ENCODE assay signal across 9 cellular contexts in the genomic region with DNA sequence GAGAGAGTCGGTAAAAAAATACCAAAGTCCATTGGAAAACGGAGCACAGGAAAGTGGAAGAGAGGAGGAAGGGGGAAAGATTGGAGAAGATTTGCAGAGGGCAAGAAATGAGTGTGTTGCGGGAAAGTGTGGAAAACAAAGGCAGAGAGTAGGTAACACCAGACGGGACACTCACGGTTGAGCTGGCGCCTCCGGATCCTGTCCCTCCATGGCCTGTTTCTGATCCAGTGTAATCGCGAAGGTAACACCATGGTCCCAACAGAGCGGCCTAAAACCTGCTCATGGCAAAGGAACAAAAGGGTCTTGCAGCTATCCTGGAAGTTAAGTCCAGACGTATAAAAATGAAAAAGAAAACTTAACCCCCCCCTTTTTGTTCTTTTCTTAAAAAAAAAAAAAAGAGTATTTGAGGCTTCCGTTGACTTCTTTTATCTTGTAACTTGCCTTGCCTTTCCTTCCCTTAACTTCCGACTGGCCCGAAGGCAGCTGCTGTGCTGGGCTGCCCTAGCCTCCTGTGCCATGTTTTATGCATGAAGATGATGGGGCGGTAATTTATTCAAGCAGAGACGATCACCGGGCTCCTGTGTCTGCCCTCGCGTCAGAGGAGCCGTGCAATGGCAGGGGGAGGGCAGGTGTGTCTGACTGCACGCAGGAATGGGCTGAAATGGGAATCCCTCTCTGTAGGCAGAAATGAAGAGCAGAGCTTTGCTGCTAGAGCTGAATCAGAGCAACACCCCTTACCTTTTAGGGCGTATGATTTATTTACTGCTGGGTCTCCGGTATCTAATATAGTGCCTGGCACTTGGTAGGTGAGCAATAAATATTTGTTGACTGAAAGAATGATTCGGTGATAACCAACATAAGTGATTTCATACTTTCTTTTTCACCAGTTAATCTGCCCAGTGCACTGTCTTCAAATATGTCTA.
DNase-seq lines count a peak whose midpoint lies in the region; ATAC-seq and TF ChIP-seq lines count a peak whose summit lies in the region.
"Had no signal": no experiment of that assay in that cellular context is flagged by ENCODE, and none has a peak within 500 bp of the region (broad histone marks: within the 10 kb centered on the region; RNA-seq: fewer than 3 reads in every experiment).

No MANE protein-coding gene starts in this region.

- no peaks in the 10 kb centered on the region for H3K9me3 ChIP-seq in mucosa of rectum (ENCODE audit: control insufficient read depth in 2 of 2, low read length in 2 of 2)

- H3K27me3 ChIP-seq in mucosa of rectum (ENCODE audit: control insufficient read depth in 2 of 2, insufficient read depth in 2 of 2, low read length in 2 of 2): no peaks in the 10 kb centered on the region
- H3K27me3 ChIP-seq: cardiac muscle cell had no signal

- H3K9ac ChIP-seq in mucosa of rectum (ENCODE audit: low read depth in 1 of 2, low read length in 2 of 2): peak overlapping the region; percentile 50 to 58

- peak; percentile 46 for DNase-seq in activated CD8-positive, alpha-beta memory T cell treated with anti-CD3 and anti-CD28 coated beads, Interleukin-2, amount 50 U/mL, for 4 hours
- no peak for DNase-seq in NCI-H1092 treated with DMSO at 0.1 percent for 48 hours (lab: John Stamatoyannopoulos, UW)
- no peak for DNase-seq in COLO829 (ENCODE audit: low spot score)
- no peak for DNase-seq in pons (ENCODE audit: low spot score)

- H3K4me1 ChIP-seq in mucosa of rectum (ENCODE audit: control insufficient read depth in 2 of 2, insufficient read depth in 2 of 2, low read length in 2 of 2): no peaks in the 10 kb centered on the region

- ATAC-seq in GM18868 (IDR thresholded peaks at IDR 0.05; ENCODE audit: unreplicated experiment) (peak; percentile 45), HG03378 (IDR thresholded peaks at IDR 0.05; ENCODE audit: unreplicated experiment) (peak; percentile 40), GM18505 (IDR thresholded peaks at IDR 0.05; ENCODE audit: unreplicated experiment) (no peak)

- TF ChIP-seq POLR2A in GM18505 (IDR thresholded peaks at IDR 0.05; ENCODE audit: borderline replicate concordance, extremely low read depth, insufficient read depth, insufficient read length): no peak

- H3K27ac ChIP-seq in mucosa of rectum (ENCODE audit: low read depth in 2 of 2, low read length in 2 of 2): peak overlapping the region in 1 of 2 donors; percentile 26
- H3K27ac ChIP-seq: cardiac muscle cell had no signal

- peak overlapping the region; percentile 49 to 68 for H3K4me3 ChIP-seq in mucosa of rectum (ENCODE audit: low read length in 2 of 2)
- H3K4me3 ChIP-seq: cardiac muscle cell had no signal

- H3K36me3 ChIP-seq in mucosa of rectum (ENCODE audit: control insufficient read depth in 2 of 2, insufficient read depth in 2 of 2, low read length in 2 of 2): no peaks in the 10 kb centered on the region
- H3K36me3 ChIP-seq: cardiac muscle cell had no signal
